Comparison of ENCODE assay signal across 18 cellular contexts in genomic region chr10:62186999-62187695, GRCh38.
A peak's percentile ranks its signal among the peaks of the same experiment; 100 is the strongest.
DNase-seq lines count a peak whose midpoint lies in the region; ATAC-seq and TF ChIP-seq lines count a peak whose summit lies in the region.
"Had no signal": no experiment of that assay in that cellular context is flagged by ENCODE, and none has a peak within 500 bp of the region (broad histone marks: within the 10 kb centered on the region; RNA-seq: fewer than 3 reads in every experiment).

No MANE protein-coding gene starts in this region.

- CTCF ChIA-PET in activated CD4-positive, alpha-beta T cell treated with anti-CD3 and anti-CD28 coated beads for 36 hours (lab: Charles Lee) = interaction anchor here (1.3 to 4.2 kb wide), 7 partner anchors 58 to 288 kb away, joined by 4 to 32 read pairs (median 5); no protein-coding TSS in a partner anchor
- CTCF ChIA-PET in Calu3 (lab: Charles Lee) = no interaction called here

- peak; percentile 28 for ATAC-seq in activated CD4-positive, alpha-beta T cell treated with anti-CD3 and anti-CD28 coated beads for 36 hours
- ATAC-seq in activated naive CD4-positive, alpha-beta T cell treated with anti-CD3 and anti-CD28 coated beads, Interleukin-2, amount 50 U/mL, for 72 hours = peak; percentile 10 to 20

- 50 to 68% (median 54%) methylated on average over 2 of the region's 2 CpGs for WGBS in stomach, 5 donors

- H3K9me3 ChIP-seq in stomach = no peaks in the 10 kb centered on the region
- H3K9me3 ChIP-seq: BLaER1 treated with 17β-estradiol and CSF1 and Interleukin-3, amounts not matched to agents 10 nM and 100 nM; heart left ventricle had no signal

- no peaks in the 10 kb centered on the region for H3K27me3 ChIP-seq in stomach
- H3K27me3 ChIP-seq: BLaER1 treated with 17β-estradiol and CSF1 and Interleukin-3, amounts not matched to agents 10 nM and 100 nM; heart left ventricle had no signal

- H3K36me3 Mint-ChIP-seq in activated CD4-positive, alpha-beta T cell treated with anti-CD3 and anti-CD28 coated beads for 36 hours (ENCODE audit: low read depth) = peaks cover 23% of the 10 kb centered on the region
- H3K36me3 Mint-ChIP-seq in Calu3 (ENCODE audit: insufficient read depth, unreplicated experiment) = no peaks in the 10 kb centered on the region
- H3K36me3 Mint-ChIP-seq in activated naive CD4-positive, alpha-beta T cell treated with anti-CD3 and anti-CD28 coated beads, Interleukin-2, amount 50 U/mL, for 72 hours = peaks cover 1 to 42% of the 10 kb centered on the region in 2 donors

- POLR2A ChIA-PET in activated CD4-positive, alpha-beta T cell treated with anti-CD3 and anti-CD28 coated beads for 36 hours (lab: Charles Lee) = interaction anchor here (0.6 to 3.2 kb wide), 18 partner anchors 38 to 285 kb away, joined by 3 to 108 read pairs (median 4); no protein-coding TSS in a partner anchor

- TF ChIP-seq CTCF in Calu3 (IDR thresholded peaks at IDR 0.05; ENCODE audit: unreplicated experiment) (no peak), fibroblast of the aortic adventitia (IDR thresholded peaks at IDR 0.05; ENCODE audit: insufficient read depth, low read length) (no peak), stomach (IDR thresholded peaks at IDR 0.05) (no peak)

- TF ChIP-seq EP300 in stomach (IDR thresholded peaks at IDR 0.05) = no peak

- peaks cover 5% of the 10 kb centered on the region for H3K9me3 Mint-ChIP-seq in activated CD4-positive, alpha-beta T cell treated with anti-CD3 and anti-CD28 coated beads for 36 hours (ENCODE audit: low read depth)
- no peaks in the 10 kb centered on the region for H3K9me3 Mint-ChIP-seq in Calu3 (ENCODE audit: low read depth, unreplicated experiment)
- H3K9me3 Mint-ChIP-seq in activated naive CD4-positive, alpha-beta T cell treated with anti-CD3 and anti-CD28 coated beads, Interleukin-2, amount 50 U/mL, for 72 hours = peaks cover 8 to 14% of the 10 kb centered on the region in 2 donors
- H3K9me3 Mint-ChIP-seq: type B pancreatic cell had no signal

- H3K4me1 ChIP-seq in stomach = peaks cover 0 to 13% (median 0%) of the 10 kb centered on the region in 4 donors
- H3K4me1 ChIP-seq: BLaER1 treated with 17β-estradiol and CSF1 and Interleukin-3, amounts not matched to agents 10 nM and 100 nM had no signal

- no peaks in the 10 kb centered on the region for H3K27me3 Mint-ChIP-seq in activated CD4-positive, alpha-beta T cell treated with anti-CD3 and anti-CD28 coated beads for 36 hours
- H3K27me3 Mint-ChIP-seq in Calu3 (ENCODE audit: unreplicated experiment) = no peaks in the 10 kb centered on the region
- H3K27me3 Mint-ChIP-seq: type B pancreatic cell had no signal

- H3K27ac Mint-ChIP-seq in activated CD4-positive, alpha-beta T cell treated with anti-CD3 and anti-CD28 coated beads for 36 hours = peak overlapping the region; percentile 99
- peak overlapping the region; percentile 31 for H3K27ac Mint-ChIP-seq in Calu3 (ENCODE audit: unreplicated experiment)
- peak overlapping the region; percentile 99 for H3K27ac Mint-ChIP-seq in activated naive CD4-positive, alpha-beta T cell treated with anti-CD3 and anti-CD28 coated beads, Interleukin-2, amount 50 U/mL, for 72 hours
- H3K27ac Mint-ChIP-seq: type B pancreatic cell had no signal

- BruUV-seq in Calu3 (replicated peaks; lab: Mats Ljungman, UMichigan) = no TSS peak

- no peak for TF ChIP-seq POLR2A in stomach (IDR thresholded peaks at IDR 0.05)

- no peaks in the 10 kb centered on the region for H3K36me3 ChIP-seq in stomach
- H3K36me3 ChIP-seq: heart left ventricle had no signal

- no peak overlapping the region for H3K27ac ChIP-seq in stomach
- H3K27ac ChIP-seq: BLaER1 treated with 17β-estradiol and CSF1 and Interleukin-3, amounts not matched to agents 10 nM and 100 nM; heart left ventricle had no signal

- intact Hi-C loops in activated CD4-positive, alpha-beta T cell treated with anti-CD3 and anti-CD28 coated beads for 36 hours (cut with DNase I, micrococcal nuclease) = loop anchor here (1.0 to 5.0 kb wide), 7 partner anchors 56 to 630 kb away; partner anchors contain the start of gene EGR2 (in 1 of the 2)
- intact Hi-C loops in Calu3 (cut with micrococcal nuclease; ENCODE audit: unreplicated experiment) (no loop called here), stomach (cut with DNase I; ENCODE audit: low total_unique reads) (no loop called here)

- H3K4me3 ChIP-seq in fibroblast of the aortic adventitia (ENCODE audit: low read depth, low read length) (no peak overlapping the region), stomach (no peak overlapping the region)
- H3K4me3 ChIP-seq: BLaER1 treated with 17β-estradiol and CSF1 and Interleukin-3, amounts not matched to agents 10 nM and 100 nM; GM12878; heart left ventricle had no signal

- DNase-seq in activated CD4-positive, alpha-beta T cell treated with anti-CD3 and anti-CD28 coated beads for 36 hours = peak; percentile 46
- DNase-seq in activated CD4-positive, alpha-beta T cell treated with anti-CD3 and anti-CD28 coated beads for 1 hour = no peak
- DNase-seq in Calu3 = no peak
- peak in 1 of 2 donors; percentile 38 for DNase-seq in activated naive CD4-positive, alpha-beta T cell treated with anti-CD3 and anti-CD28 coated beads, Interleukin-2, amount 50 U/mL, for 72 hours (ENCODE audit: low spot score in 2 of 2)
- DNase-seq in fibroblast of the aortic adventitia (ENCODE audit: low read depth) = peak; percentile 90
- no peak for DNase-seq in DMS153 treated with DMSO at 0.1 percent for 48 hours (lab: John Stamatoyannopoulos, UW; ENCODE audit: unreplicated experiment)
- no peak for DNase-seq in stomach
- DNase-seq in DMS153 (lab: John Stamatoyannopoulos, UW) = no peak
- DNase-seq: cerebellar nuclear complex; heart left ventricle; kidney; NCI-H1436 treated with DMSO at 0.1 percent for 48 hours; NCI-H226; NK-92 treated with Interleukin-12 subunit alpha and Interleukin-12 subunit beta, amount 100 ng/mL, for 24 hours; Right ventricle myocardium superior had no signal

- H3K4me3 Mint-ChIP-seq in activated CD4-positive, alpha-beta T cell treated with anti-CD3 and anti-CD28 coated beads for 36 hours = peak overlapping the region; percentile 1
- no peak overlapping the region for H3K4me3 Mint-ChIP-seq in Calu3 (ENCODE audit: low read depth, unreplicated experiment)
- H3K4me3 Mint-ChIP-seq: type B pancreatic cell had no signal

- peaks cover 75% of the 10 kb centered on the region for H3K4me1 Mint-ChIP-seq in activated CD4-positive, alpha-beta T cell treated with anti-CD3 and anti-CD28 coated beads for 36 hours
- peaks cover 9% of the 10 kb centered on the region for H3K4me1 Mint-ChIP-seq in Calu3 (ENCODE audit: low read depth, unreplicated experiment)

Comparison
In these comparisons a context has a peak if more than half of its experiments do, and no peak if none do; other contexts are left out.
1. DNase-seq: peak in activated CD4-positive, alpha-beta T cell treated with anti-CD3 and anti-CD28 coated beads for 36 hours (single experiment) and fibroblast of the aortic adventitia (single experiment); none in activated CD4-positive, alpha-beta T cell treated with anti-CD3 and anti-CD28 coated beads for 1 hour (single experiment), Calu3 (single experiment), DMS153 treated with DMSO at 0.1 percent for 48 hours (single experiment), stomach (single experiment) and DMS153 (single experiment).
2. H3K27ac Mint-ChIP-seq: peak in every context shown above with its lines; median percentile 99 in activated CD4-positive, alpha-beta T cell treated with anti-CD3 and anti-CD28 coated beads for 36 hours; 99 in activated naive CD4-positive, alpha-beta T cell treated with anti-CD3 and anti-CD28 coated beads, Interleukin-2, amount 50 U/mL, for 72 hours; 31 in Calu3.
3. intact Hi-C loops: an anchor here in activated CD4-positive, alpha-beta T cell treated with anti-CD3 and anti-CD28 coated beads for 36 hours (1.0 to 5.0 kb wide); none called in Calu3 and stomach.